In the genomic region with DNA sequence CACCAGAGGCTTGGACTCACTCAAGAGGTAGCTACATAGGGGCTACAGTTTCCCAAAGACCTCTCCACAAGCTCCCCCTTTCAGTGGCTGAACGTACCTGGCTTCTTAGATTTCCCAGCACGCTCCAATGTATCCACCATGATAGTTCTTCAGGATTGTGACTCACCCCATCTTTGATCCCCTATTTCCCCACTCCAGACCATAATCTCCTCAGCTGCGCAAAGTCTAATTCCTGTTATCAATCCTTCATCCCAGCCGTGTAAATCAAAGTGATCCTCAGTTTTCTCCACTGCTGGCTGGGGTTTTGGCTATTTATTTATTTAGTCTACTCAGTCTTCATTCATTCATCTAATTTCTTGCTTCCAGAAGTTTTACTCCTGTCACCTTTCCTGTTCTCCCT, we compare ENCODE assay signal across 1 cellular context.
TF ChIP-seq lines count a peak whose summit lies in the region.

No MANE protein-coding gene starts in this region.

TF ChIP-seq in GM23338, 12 proteins besides CTCF, POLR2A, EP300 and RAD21:
- no peak for TF ChIP-seq REST (IDR thresholded peaks at IDR 0.05; ENCODE audit: unreplicated experiment)
